ENCODE assay signal across 8 cellular contexts in the genomic region with DNA sequence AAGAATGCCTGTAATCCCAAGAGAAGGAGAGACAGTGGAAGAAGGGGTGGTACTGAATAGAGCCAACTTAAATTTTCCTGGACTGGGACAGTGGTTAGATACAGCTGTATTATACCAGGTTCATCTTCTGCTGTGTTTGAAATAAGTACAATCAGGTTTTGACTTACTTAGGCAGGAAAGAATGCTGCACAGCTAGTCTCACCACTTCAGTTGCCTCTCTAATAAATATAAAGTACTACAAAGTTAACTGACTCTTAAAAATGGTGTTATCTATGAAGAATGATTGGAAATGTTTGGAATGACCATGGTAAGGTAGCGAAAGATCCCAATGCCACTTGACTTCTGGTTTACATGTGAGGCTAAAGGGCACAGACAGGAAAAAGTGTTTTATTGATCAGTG.
"Had no signal": no experiment of that assay in that cellular context is flagged by ENCODE, and none has a peak within 500 bp of the region (broad histone marks: within the 10 kb centered on the region; RNA-seq: fewer than 3 reads in every experiment).

No MANE protein-coding gene starts in this region.

- ATAC-seq: HCT116, K562 had no signal

- H3K4me1 ChIP-seq: HAP-1 had no signal

- H3K4me3 Mint-ChIP-seq: HFFc6 had no signal

- H3K27ac Mint-ChIP-seq: HFFc6 had no signal

- H3K9me3 ChIP-seq: HAP-1 had no signal

- DNase-seq: GM23248, GOT3, H7, HFFc6, IMR-90 had no signal

- H3K36me3 ChIP-seq: HAP-1 had no signal

- H3K4me3 ChIP-seq: GM23248, HAP-1, K562 had no signal

- H3K27ac ChIP-seq: GM23248 had no signal
